ENCODE assay signal across 19 cellular contexts in the genomic region with DNA sequence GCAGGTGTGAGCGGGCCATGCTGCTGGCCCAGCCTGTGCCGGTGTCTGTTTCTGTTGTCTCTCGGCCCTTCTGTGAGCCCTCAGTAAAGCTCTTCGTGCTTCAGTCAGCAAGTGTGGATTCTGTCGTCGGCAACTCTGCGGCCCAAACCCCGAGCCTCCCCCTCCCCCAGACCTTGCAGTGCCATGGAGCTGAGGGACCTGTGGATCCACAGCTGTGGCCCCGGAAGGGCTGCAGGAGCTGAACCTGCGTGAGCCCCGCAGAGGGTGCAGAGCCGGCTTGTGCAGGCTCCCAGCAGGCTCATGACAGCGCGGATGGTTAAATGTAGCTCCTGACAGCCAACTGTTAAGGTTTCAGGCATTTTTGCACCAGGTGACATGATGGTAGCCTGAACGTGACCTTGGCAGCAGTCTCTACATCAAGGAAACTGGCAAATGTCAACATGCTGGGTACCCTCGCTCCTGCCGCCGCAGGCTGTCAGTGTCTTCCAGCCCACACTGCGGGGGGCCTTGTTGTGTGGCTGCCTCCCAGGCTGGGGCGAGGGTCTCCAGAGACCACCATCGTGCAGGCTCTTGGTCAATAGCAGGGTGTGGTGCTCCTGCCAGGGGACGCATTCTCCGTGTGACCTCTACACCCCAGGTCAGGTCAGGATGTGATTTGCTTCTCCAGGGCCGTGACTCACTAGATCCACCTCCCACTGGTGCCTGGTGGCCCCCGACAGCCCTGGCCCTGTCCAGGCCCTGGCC.
"Had no signal": no experiment of that assay in that cellular context is flagged by ENCODE, and none has a peak within 500 bp of the region (broad histone marks: within the 10 kb centered on the region; RNA-seq: fewer than 3 reads in every experiment).

No MANE protein-coding gene starts in this region.

- H3K4me3 Mint-ChIP-seq: activated B cell treated with CpG ODN at 0.5 μM for 24 hours; activated naive CD4-positive, alpha-beta T cell treated with anti-CD3 and anti-CD28 coated beads, Interleukin-2, amount 50 U/mL, for 24 hours; activated T-cell treated with anti-CD3 and anti-CD28 coated beads, Interleukin-2, amount 50 U/mL, for 72 hours; brain; natural killer cell treated with Interleukin-12 subunit alpha and Interleukin-12 subunit beta and Interleukin-15 and Interleukin-18, amount 100 ng/mL, for 72 hours; T-helper 1 cell treated with Interleukin-12 subunit alpha and Interleukin-12 subunit beta and Interleukin-4 antibody, amounts not matched to agents 30 μg/mL and 1 μg/mL, for 36 hours had no signal

- H3K4me1 Mint-ChIP-seq: activated B cell treated with CpG ODN at 0.5 μM for 24 hours; activated naive CD4-positive, alpha-beta T cell treated with anti-CD3 and anti-CD28 coated beads, Interleukin-2, amount 50 U/mL, for 24 hours had no signal

- H3K27me3 ChIP-seq: spleen, testis, vagina had no signal

- FAIRE-seq: endometrium, kidney had no signal

- H3K27me3 Mint-ChIP-seq: activated B cell treated with CpG ODN at 0.5 μM for 24 hours; activated naive CD4-positive, alpha-beta T cell treated with anti-CD3 and anti-CD28 coated beads, Interleukin-2, amount 50 U/mL, for 24 hours; brain had no signal

- H3K27ac ChIP-seq: spleen, testis, vagina had no signal

- H3K9me3 Mint-ChIP-seq: activated B cell treated with CpG ODN at 0.5 μM for 24 hours; activated naive CD4-positive, alpha-beta T cell treated with anti-CD3 and anti-CD28 coated beads, Interleukin-2, amount 50 U/mL, for 24 hours; activated T-cell treated with anti-CD3 and anti-CD28 coated beads, Interleukin-2, amount 50 U/mL, for 72 hours; brain; natural killer cell treated with Interleukin-12 subunit alpha and Interleukin-12 subunit beta and Interleukin-15 and Interleukin-18, amount 100 ng/mL, for 72 hours; T-helper 1 cell treated with Interleukin-12 subunit alpha and Interleukin-12 subunit beta and Interleukin-4 antibody, amounts not matched to agents 30 μg/mL and 1 μg/mL, for 36 hours had no signal

- ATAC-seq: activated T-cell treated with anti-CD3 and anti-CD28 coated beads, Interleukin-2, amount 50 U/mL, for 72 hours had no signal

- H3K4me1 ChIP-seq: spleen, testis, vagina had no signal

- H3K27ac Mint-ChIP-seq: activated B cell treated with CpG ODN at 0.5 μM for 24 hours; activated naive CD4-positive, alpha-beta T cell treated with anti-CD3 and anti-CD28 coated beads, Interleukin-2, amount 50 U/mL, for 24 hours; activated T-cell treated with anti-CD3 and anti-CD28 coated beads, Interleukin-2, amount 50 U/mL, for 72 hours; brain; natural killer cell treated with Interleukin-12 subunit alpha and Interleukin-12 subunit beta and Interleukin-15 and Interleukin-18, amount 100 ng/mL, for 72 hours; T-helper 1 cell treated with Interleukin-12 subunit alpha and Interleukin-12 subunit beta and Interleukin-4 antibody, amounts not matched to agents 30 μg/mL and 1 μg/mL, for 36 hours had no signal

- H3K36me3 ChIP-seq: vagina had no signal

- DNase-seq: activated B cell treated with CpG ODN at 0.5 μM for 24 hours; activated CD4-positive, alpha-beta T cell treated with anti-CD3 and anti-CD28 coated beads for 4 hours; activated CD4-positive, alpha-beta T cell treated with anti-CD3 and anti-CD28 coated beads, Interleukin-2, amount 50 U/mL, for 48 hours; activated gamma-delta T cell; activated T-cell treated with anti-CD3 and anti-CD28 coated beads, Interleukin-2, amount 50 U/mL, for 72 hours; anterior cingulate cortex; midbrain; nucleus accumbens; spleen; stimulated activated CD4-positive, alpha-beta T cell treated with anti-CD3 and anti-CD28 coated beads, Interleukin-4, amount 100 ng/mL, for 1 hour; stimulated activated naive CD4-positive, alpha-beta T cell had no signal

- H3K4me3 ChIP-seq: spleen, testis, vagina had no signal

- H3K36me3 Mint-ChIP-seq: activated naive CD4-positive, alpha-beta T cell treated with anti-CD3 and anti-CD28 coated beads, Interleukin-2, amount 50 U/mL, for 24 hours; natural killer cell treated with Interleukin-12 subunit alpha and Interleukin-12 subunit beta and Interleukin-15 and Interleukin-18, amount 100 ng/mL, for 72 hours had no signal

- H3K9me3 ChIP-seq: spleen, testis, vagina had no signal
